Comparison of ENCODE assay signal across 23 cellular contexts in the genomic region with DNA sequence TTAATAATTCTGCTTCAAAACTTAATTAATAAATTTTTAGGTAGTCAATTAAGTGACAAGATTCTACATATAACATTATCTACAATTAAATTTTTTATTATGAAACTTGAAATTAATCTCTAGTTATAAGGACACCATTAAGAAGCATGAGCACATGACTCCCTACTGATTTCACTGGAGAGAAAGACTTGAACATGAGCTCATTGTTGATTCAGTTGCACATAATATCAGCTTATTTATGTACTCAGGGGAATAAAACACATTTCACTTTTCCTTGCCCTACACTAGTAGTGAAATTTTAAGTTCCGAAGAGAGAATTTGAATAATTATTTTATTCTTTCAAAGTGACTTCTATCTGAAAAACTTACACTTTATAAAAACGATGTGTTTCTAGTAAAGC.
A peak's percentile ranks its signal among the peaks of the same experiment; 100 is the strongest.
DNase-seq lines count a peak whose midpoint lies in the region; ATAC-seq, FAIRE-seq and TF ChIP-seq lines count a peak whose summit lies in the region.
"Had no signal": no experiment of that assay in that cellular context is flagged by ENCODE, and none has a peak within 500 bp of the region (broad histone marks: within the 10 kb centered on the region; RNA-seq: fewer than 3 reads in every experiment).

No MANE protein-coding gene starts in this region.

- FAIRE-seq in GM12892 (lab: Jason Lieb, UNC): no peak
- FAIRE-seq: GM12891 had no signal

- no peaks in the 10 kb centered on the region for H3K79me2 ChIP-seq in osteoblast (ENCODE audit: insufficient read depth, low read length)

- DNase-seq in left ventricle myocardium superior (no peak), left cardiac atrium (no peak), choroid plexus epithelial cell (ENCODE audit: low read depth) (peak; percentile 45), osteoblast (ENCODE audit: insufficient read length, low spot score, missing footprints) (peak; percentile 48), NCI-H2107 treated with DMSO at 0.1 percent for 48 hours (lab: John Stamatoyannopoulos, UW; ENCODE audit: unreplicated experiment) (no peak), NOMO-1 treated with DMSO at 0.1 percent for 48 hours (lab: John Stamatoyannopoulos, UW; ENCODE audit: unreplicated experiment) (no peak), GM12892 (ENCODE audit: insufficient read length) (no peak)
- DNase-seq: Calu3; CD8-positive, alpha-beta memory T cell; DMS153; H7; Kasumi-1; MG63; NCI-H1048; NCI-H1417 treated with DMSO at 0.1 percent for 48 hours; NCI-H187; NCI-H226; NCI-H510A treated with DMSO at 0.1 percent for 48 hours; NCI-H82 had no signal

- H3K4me2 ChIP-seq in osteoblast (ENCODE audit: insufficient read depth, low read length): no peak overlapping the region

- H3K9me3 ChIP-seq in osteoblast (ENCODE audit: low read depth, low read length): no peaks in the 10 kb centered on the region
- H3K9me3 ChIP-seq: MG63 had no signal

- H3K4me3 ChIP-seq in choroid plexus epithelial cell (ENCODE audit: low read depth, low read length): no peak overlapping the region
- no peak overlapping the region for H3K4me3 ChIP-seq in osteoblast (ENCODE audit: insufficient read depth, low read length)
- H3K4me3 ChIP-seq: MG63 had no signal

- intact Hi-C loops in left ventricle myocardium superior (cut with micrococcal nuclease): no loop called here
- intact Hi-C loops in left cardiac atrium (cut with DNase I): no loop called here

- no peaks in the 10 kb centered on the region for H3K36me3 ChIP-seq in osteoblast (ENCODE audit: insufficient read depth, low read length)
- H3K36me3 ChIP-seq: MG63 had no signal

- no peaks in the 10 kb centered on the region for H3K27me3 ChIP-seq in osteoblast (ENCODE audit: insufficient read depth, low read length)
- H3K27me3 ChIP-seq: MG63 had no signal

- H2AFZ ChIP-seq in osteoblast (ENCODE audit: low read length): no peak overlapping the region

- no peaks in the 10 kb centered on the region for H4K20me1 ChIP-seq in osteoblast (ENCODE audit: insufficient read depth, low read length)

- no peak overlapping the region for H3K27ac ChIP-seq in osteoblast (ENCODE audit: low read depth, low read length)
- H3K27ac ChIP-seq: C4-2B had no signal

- H3K4me1 ChIP-seq in osteoblast (ENCODE audit: insufficient read depth, low read length): no peaks in the 10 kb centered on the region

- no peak for TF ChIP-seq POLR2A in GM12892 (IDR thresholded peaks at IDR 0.05; ENCODE audit: low read depth, low read length)

- TF ChIP-seq CTCF in choroid plexus epithelial cell (conservative IDR thresholded peaks at IDR 0.05; ENCODE audit: low read depth, low read length) (no peak), osteoblast (IDR thresholded peaks at IDR 0.05; ENCODE audit: extremely low read depth, low read depth, low read length) (no peak)

- ATAC-seq in left ventricle myocardium superior (peak; percentile 29), left cardiac atrium (no peak), HG02970 (IDR thresholded peaks at IDR 0.05; ENCODE audit: low FRiP score, unreplicated experiment) (no peak)
- ATAC-seq: Right ventricle myocardium inferior had no signal

Comparison
In these comparisons a context has a peak if more than half of its experiments do, and no peak if none do; other contexts are left out.
1. DNase-seq: peak in choroid plexus epithelial cell (single experiment) and osteoblast (single experiment); none in left ventricle myocardium superior (single experiment), left cardiac atrium (single experiment), NCI-H2107 treated with DMSO at 0.1 percent for 48 hours (single experiment), NOMO-1 treated with DMSO at 0.1 percent for 48 hours (single experiment) and GM12892 (single experiment).